2 cellular contexts compared by ENCODE assay signal in genomic region chr13:109191422-109191821, GRCh38.
TF ChIP-seq lines count a peak whose summit lies in the region.

No MANE protein-coding gene starts in this region.

TF ChIP-seq in GM23338, 12 proteins besides CTCF, POLR2A, EP300 and RAD21:
- TF ChIP-seq POLR2AphosphoS5 (IDR thresholded peaks at IDR 0.05; ENCODE audit: low read depth) (no peak), JUNB (IDR thresholded peaks at IDR 0.05; ENCODE audit: unreplicated experiment) (no peak), ZNF462 (CRISPR knock-in tag; IDR thresholded peaks at IDR 0.05) (no peak), ETS1 (IDR thresholded peaks at IDR 0.05) (no peak), EZH2phosphoT487 (IDR thresholded peaks at IDR 0.05; ENCODE audit: unreplicated experiment) (no peak), STAT1 (IDR thresholded peaks at IDR 0.05; ENCODE audit: unreplicated experiment) (no peak), EZH2 (IDR thresholded peaks at IDR 0.05; ENCODE audit: low read depth, unreplicated experiment) (no peak), NANOG (IDR thresholded peaks at IDR 0.05; ENCODE audit: borderline replicate concordance) (no peak), ZNF331 (CRISPR knock-in tag; IDR thresholded peaks at IDR 0.05; ENCODE audit: low read depth) (no peak)
- TF ChIP-seq, protein P1, sequence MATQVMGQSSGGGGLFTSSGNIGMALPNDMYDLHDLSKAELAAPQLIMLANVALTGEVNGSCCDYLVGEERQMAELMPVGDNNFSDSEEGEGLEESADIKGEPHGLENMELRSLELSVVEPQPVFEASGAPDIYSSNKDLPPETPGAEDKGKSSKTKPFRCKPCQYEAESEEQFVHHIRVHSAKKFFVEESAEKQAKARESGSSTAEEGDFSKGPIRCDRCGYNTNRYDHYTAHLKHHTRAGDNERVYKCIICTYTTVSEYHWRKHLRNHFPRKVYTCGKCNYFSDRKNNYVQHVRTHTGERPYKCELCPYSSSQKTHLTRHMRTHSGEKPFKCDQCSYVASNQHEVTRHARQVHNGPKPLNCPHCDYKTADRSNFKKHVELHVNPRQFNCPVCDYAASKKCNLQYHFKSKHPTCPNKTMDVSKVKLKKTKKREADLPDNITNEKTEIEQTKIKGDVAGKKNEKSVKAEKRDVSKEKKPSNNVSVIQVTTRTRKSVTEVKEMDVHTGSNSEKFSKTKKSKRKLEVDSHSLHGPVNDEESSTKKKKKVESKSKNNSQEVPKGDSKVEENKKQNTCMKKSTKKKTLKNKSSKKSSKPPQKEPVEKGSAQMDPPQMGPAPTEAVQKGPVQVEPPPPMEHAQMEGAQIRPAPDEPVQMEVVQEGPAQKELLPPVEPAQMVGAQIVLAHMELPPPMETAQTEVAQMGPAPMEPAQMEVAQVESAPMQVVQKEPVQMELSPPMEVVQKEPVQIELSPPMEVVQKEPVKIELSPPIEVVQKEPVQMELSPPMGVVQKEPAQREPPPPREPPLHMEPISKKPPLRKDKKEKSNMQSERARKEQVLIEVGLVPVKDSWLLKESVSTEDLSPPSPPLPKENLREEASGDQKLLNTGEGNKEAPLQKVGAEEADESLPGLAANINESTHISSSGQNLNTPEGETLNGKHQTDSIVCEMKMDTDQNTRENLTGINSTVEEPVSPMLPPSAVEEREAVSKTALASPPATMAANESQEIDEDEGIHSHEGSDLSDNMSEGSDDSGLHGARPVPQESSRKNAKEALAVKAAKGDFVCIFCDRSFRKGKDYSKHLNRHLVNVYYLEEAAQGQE (IDR thresholded peaks at IDR 0.05; ENCODE audit: unreplicated experiment): no peak
TF ChIP-seq in GM23338: peak in this region for 0.

TF ChIP-seq in HepG2, 621 proteins besides CTCF, POLR2A, EP300 and RAD21:
- TF ChIP-seq ZC3H13 (CRISPR knock-in tag; IDR thresholded peaks at IDR 0.05): no peak
- no peak for TF ChIP-seq ARHGAP35 (CRISPR knock-in tag; IDR thresholded peaks at IDR 0.05; ENCODE audit: borderline replicate concordance)
- TF ChIP-seq MBD4 (IDR thresholded peaks at IDR 0.05; ENCODE audit: borderline replicate concordance, low read length): no peak
- no peak for TF ChIP-seq KLF11 (CRISPR knock-in tag; IDR thresholded peaks at IDR 0.05)
- TF ChIP-seq, protein P2, sequence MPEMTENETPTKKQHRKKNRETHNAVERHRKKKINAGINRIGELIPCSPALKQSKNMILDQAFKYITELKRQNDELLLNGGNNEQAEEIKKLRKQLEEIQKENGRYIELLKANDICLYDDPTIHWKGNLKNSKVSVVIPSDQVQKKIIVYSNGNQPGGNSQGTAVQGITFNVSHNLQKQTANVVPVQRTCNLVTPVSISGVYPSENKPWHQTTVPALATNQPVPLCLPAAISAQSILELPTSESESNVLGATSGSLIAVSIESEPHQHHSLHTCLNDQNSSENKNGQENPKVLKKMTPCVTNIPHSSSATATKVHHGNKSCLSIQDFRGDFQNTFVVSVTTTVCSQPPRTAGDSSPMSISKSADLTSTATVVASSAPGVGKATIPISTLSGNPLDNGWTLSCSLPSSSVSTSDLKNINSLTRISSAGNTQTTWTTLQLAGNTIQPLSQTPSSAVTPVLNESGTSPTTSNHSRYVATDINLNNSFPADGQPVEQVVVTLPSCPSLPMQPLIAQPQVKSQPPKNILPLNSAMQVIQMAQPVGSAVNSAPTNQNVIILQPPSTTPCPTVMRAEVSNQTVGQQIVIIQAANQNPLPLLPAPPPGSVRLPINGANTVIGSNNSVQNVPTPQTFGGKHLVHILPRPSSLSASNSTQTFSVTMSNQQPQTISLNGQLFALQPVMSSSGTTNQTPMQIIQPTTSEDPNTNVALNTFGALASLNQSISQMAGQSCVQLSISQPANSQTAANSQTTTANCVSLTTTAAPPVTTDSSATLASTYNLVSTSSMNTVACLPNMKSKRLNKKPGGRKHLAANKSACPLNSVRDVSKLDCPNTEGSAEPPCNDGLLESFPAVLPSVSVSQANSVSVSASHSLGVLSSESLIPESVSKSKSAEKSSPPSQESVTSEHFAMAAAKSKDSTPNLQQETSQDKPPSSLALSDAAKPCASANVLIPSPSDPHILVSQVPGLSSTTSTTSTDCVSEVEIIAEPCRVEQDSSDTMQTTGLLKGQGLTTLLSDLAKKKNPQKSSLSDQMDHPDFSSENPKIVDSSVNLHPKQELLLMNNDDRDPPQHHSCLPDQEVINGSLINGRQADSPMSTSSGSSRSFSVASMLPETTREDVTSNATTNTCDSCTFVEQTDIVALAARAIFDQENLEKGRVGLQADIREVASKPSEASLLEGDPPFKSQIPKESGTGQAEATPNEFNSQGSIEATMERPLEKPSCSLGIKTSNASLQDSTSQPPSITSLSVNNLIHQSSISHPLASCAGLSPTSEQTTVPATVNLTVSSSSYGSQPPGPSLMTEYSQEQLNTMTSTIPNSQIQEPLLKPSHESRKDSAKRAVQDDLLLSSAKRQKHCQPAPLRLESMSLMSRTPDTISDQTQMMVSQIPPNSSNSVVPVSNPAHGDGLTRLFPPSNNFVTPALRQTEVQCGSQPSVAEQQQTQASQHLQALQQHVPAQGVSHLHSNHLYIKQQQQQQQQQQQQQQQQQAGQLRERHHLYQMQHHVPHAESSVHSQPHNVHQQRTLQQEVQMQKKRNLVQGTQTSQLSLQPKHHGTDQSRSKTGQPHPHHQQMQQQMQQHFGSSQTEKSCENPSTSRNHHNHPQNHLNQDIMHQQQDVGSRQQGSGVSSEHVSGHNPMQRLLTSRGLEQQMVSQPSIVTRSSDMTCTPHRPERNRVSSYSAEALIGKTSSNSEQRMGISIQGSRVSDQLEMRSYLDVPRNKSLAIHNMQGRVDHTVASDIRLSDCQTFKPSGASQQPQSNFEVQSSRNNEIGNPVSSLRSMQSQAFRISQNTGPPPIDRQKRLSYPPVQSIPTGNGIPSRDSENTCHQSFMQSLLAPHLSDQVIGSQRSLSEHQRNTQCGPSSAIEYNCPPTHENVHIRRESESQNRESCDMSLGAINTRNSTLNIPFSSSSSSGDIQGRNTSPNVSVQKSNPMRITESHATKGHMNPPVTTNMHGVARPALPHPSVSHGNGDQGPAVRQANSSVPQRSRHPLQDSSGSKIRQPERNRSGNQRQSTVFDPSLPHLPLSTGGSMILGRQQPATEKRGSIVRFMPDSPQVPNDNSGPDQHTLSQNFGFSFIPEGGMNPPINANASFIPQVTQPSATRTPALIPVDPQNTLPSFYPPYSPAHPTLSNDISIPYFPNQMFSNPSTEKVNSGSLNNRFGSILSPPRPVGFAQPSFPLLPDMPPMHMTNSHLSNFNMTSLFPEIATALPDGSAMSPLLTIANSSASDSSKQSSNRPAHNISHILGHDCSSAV (CRISPR knock-in tag; IDR thresholded peaks at IDR 0.05; ENCODE audit: borderline replicate concordance): no peak
- no peak for TF ChIP-seq HOXD1 (CRISPR knock-in tag; IDR thresholded peaks at IDR 0.05)
- no peak for TF ChIP-seq U2AF1 (optimal IDR thresholded peaks at IDR 0.05; ENCODE audit: low read depth, low read length)
TF ChIP-seq in HepG2: peak in this region for 0.
